8 cellular contexts compared by ENCODE assay signal in genomic region chr17:59105852-59106462, GRCh38. TPM values are rescaled to one million over a fixed set of nuclear protein-coding genes. Genes with fewer than 3 reads are reported as not detected.
A peak's percentile ranks its signal among the peaks of the same experiment; 100 is the strongest.
DNase-seq lines count a peak whose midpoint lies in the region; ATAC-seq and TF ChIP-seq lines count a peak whose summit lies in the region.

No MANE protein-coding gene starts in this region.

- H3K9me3 ChIP-seq in KOPT-K1 (ENCODE audit: insufficient read depth, low read length, poor library complexity, severe bottlenecking) (no peaks in the 10 kb centered on the region), right cardiac atrium (ENCODE audit: control insufficient read depth, low read length) (no peaks in the 10 kb centered on the region), vagina (no peaks in the 10 kb centered on the region)

- no peaks in the 10 kb centered on the region for H3K27me3 Mint-ChIP-seq in T-helper 1 cell treated with Interleukin-12 subunit alpha and Interleukin-12 subunit beta and Interleukin-4 antibody, amounts not matched to agents 30 μg/mL and 1 μg/mL, for 36 hours (ENCODE audit: low read depth)

- peak overlapping the region; percentile 91 for H3K27ac Mint-ChIP-seq in T-helper 1 cell treated with Interleukin-12 subunit alpha and Interleukin-12 subunit beta and Interleukin-4 antibody, amounts not matched to agents 30 μg/mL and 1 μg/mL, for 36 hours

- under 1% methylated on average over 18 of the region's 18 CpGs for WGBS in right cardiac atrium

- H3K27me3 ChIP-seq in right cardiac atrium (ENCODE audit: control insufficient read depth, insufficient read depth) (no peaks in the 10 kb centered on the region), rectal smooth muscle tissue (ENCODE audit: control insufficient read depth, insufficient read depth, low read length) (no peaks in the 10 kb centered on the region), vagina (no peaks in the 10 kb centered on the region)

- ATAC-seq in GM21786 (IDR thresholded peaks at IDR 0.05; ENCODE audit: unreplicated experiment) (peak; percentile 17), right cardiac atrium (peak; percentile 64 to 68)

- H3K36me3 ChIP-seq in KOPT-K1 (ENCODE audit: insufficient read depth, low read length) (peaks cover 62% of the 10 kb centered on the region), rectal smooth muscle tissue (ENCODE audit: control insufficient read depth, insufficient read depth, low read length) (peaks cover 5% of the 10 kb centered on the region), vagina (no peaks in the 10 kb centered on the region)

- peak; percentile 83 for DNase-seq in DMS 273 (lab: John Stamatoyannopoulos, UW; ENCODE audit: unreplicated experiment)
- DNase-seq in amygdala (lab: John Stamatoyannopoulos, UW) = peak in 51 of 56 donors; percentile 4 to 73 (median 49)
- peak; percentile 66 to 88 (median 87) for DNase-seq in right cardiac atrium
- peak in 1 of 2 donors; percentile 90 for DNase-seq in vagina (ENCODE audit: extremely low spot score in 2 of 2)

- no peak for TF ChIP-seq CTCF in vagina (IDR thresholded peaks at IDR 0.05)

- no peaks in the 10 kb centered on the region for H3K9me3 Mint-ChIP-seq in T-helper 1 cell treated with Interleukin-12 subunit alpha and Interleukin-12 subunit beta and Interleukin-4 antibody, amounts not matched to agents 30 μg/mL and 1 μg/mL, for 36 hours

- no peaks in the 10 kb centered on the region for H3K4me1 ChIP-seq in right cardiac atrium (ENCODE audit: control insufficient read depth, insufficient read depth, low read length)
- H3K4me1 ChIP-seq in rectal smooth muscle tissue (ENCODE audit: control insufficient read depth, insufficient read depth, low read length) = peaks cover 4% of the 10 kb centered on the region
- H3K4me1 ChIP-seq in vagina = peaks cover 41% of the 10 kb centered on the region

- no peak for TF ChIP-seq POLR2A in vagina (IDR thresholded peaks at IDR 0.05)

- H3K4me3 ChIP-seq in right cardiac atrium (ENCODE audit: low read length) (peak overlapping the region; percentile 78), rectal smooth muscle tissue (ENCODE audit: low read length) (peak overlapping the region; percentile 94), vagina (peak overlapping the region; percentile 74 to 76)

- peaks cover 34% of the 10 kb centered on the region for H3K4me1 Mint-ChIP-seq in T-helper 1 cell treated with Interleukin-12 subunit alpha and Interleukin-12 subunit beta and Interleukin-4 antibody, amounts not matched to agents 30 μg/mL and 1 μg/mL, for 36 hours (ENCODE audit: low read depth)

- intact Hi-C loops in right cardiac atrium (cut with DNase I) = no loop called here
- intact Hi-C loops in vagina (cut with DNase I) = no loop called here

- H3K4me3 Mint-ChIP-seq in T-helper 1 cell treated with Interleukin-12 subunit alpha and Interleukin-12 subunit beta and Interleukin-4 antibody, amounts not matched to agents 30 μg/mL and 1 μg/mL, for 36 hours = peak overlapping the region; percentile 91

- peak overlapping the region; percentile 57 for H3K9ac ChIP-seq in rectal smooth muscle tissue (ENCODE audit: low read length)

- peak overlapping the region; percentile 82 for H3K27ac ChIP-seq in KOPT-K1 (ENCODE audit: low read depth, low read length, poor library complexity, severe bottlenecking)
- peak overlapping the region; percentile 72 for H3K27ac ChIP-seq in right cardiac atrium (ENCODE audit: low read length)
- peak overlapping the region; percentile 85 for H3K27ac ChIP-seq in rectal smooth muscle tissue (ENCODE audit: low read depth, low read length)
- peak overlapping the region; percentile 85 for H3K27ac ChIP-seq in vagina

- H3K36me3 Mint-ChIP-seq in T-helper 1 cell treated with Interleukin-12 subunit alpha and Interleukin-12 subunit beta and Interleukin-4 antibody, amounts not matched to agents 30 μg/mL and 1 μg/mL, for 36 hours (ENCODE audit: low read depth) = peaks cover 24% of the 10 kb centered on the region

RNA-seq across cellular contexts. Expression of gene TRIM37, which starts 0.7 kb away (rescaled TPM):
- total RNA-seq in right cardiac atrium (10 to 100 TPM; 17.0 to 18.0 (median 17.9) TPM), vagina (20.4 TPM)
- polyA plus RNA-seq in right cardiac atrium = 6.5 TPM

RNA-seq across cellular contexts. Expression of gene SKA2, which starts 49.0 kb away (rescaled TPM):
- 10 to 100 TPM; 29.9 to 44.5 (median 31.9) TPM for total RNA-seq in right cardiac atrium
- polyA plus RNA-seq in right cardiac atrium = 38.0 TPM
- total RNA-seq in vagina = 143 TPM

RNA-seq across cellular contexts. Expression of gene PRR11, which starts 49.6 kb away (rescaled TPM):
- total RNA-seq in right cardiac atrium (1 to 10 TPM; 1.2 to 2.3 (median 1.9) TPM), vagina (7.9 TPM)
- 0.38 TPM for polyA plus RNA-seq in right cardiac atrium
